ENCODE assay signal across 8 cellular contexts in the genomic region with DNA sequence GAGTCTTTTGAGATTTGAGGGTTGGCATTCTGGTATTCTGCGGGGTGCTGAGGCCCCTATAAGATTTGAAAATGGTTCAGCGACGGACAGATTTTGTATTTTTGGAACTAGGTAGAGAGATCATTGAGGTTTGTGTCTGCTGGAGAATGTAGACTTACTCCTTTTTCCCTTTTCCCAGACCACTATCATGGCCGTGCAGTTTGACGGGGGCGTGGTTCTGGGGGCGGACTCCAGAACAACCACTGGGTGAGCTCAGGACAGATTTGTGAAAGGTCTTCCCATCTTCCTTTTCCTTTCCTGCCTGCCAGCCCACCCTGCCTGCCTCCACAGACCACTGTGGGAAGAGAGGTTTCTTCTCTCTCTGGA. TPM values are rescaled to one million over a fixed set of nuclear protein-coding genes. Genes with fewer than 3 reads are reported as not detected.
DNase-seq lines count a peak whose midpoint lies in the region; ATAC-seq and TF ChIP-seq lines count a peak whose summit lies in the region.

No MANE protein-coding gene starts in this region.

- peak overlapping the region; percentile 82 for H3K27ac ChIP-seq in DND-41 (ENCODE audit: low read length)

- H3K9me3 Mint-ChIP-seq in IgD-negative memory B cell (no peaks in the 10 kb centered on the region), osteocyte (ENCODE audit: unreplicated experiment) (no peaks in the 10 kb centered on the region)
- H3K9me3 Mint-ChIP-seq in activated CD8-positive, alpha-beta T cell treated with anti-CD3 and anti-CD28 coated beads, Interleukin-2, amount 10 ng/mL, durations not matched to agents 7 days and 5 days (ENCODE audit: insufficient read depth): no peaks in the 10 kb centered on the region

- no peaks in the 10 kb centered on the region for H3K27me3 ChIP-seq in DND-41 (ENCODE audit: insufficient read depth, low read length, poor library complexity)

- peak overlapping the region; percentile 92 to 100 (median 100) for H3K4me3 Mint-ChIP-seq in IgD-negative memory B cell
- peak overlapping the region; percentile 100 for H3K4me3 Mint-ChIP-seq in activated CD8-positive, alpha-beta T cell treated with anti-CD3 and anti-CD28 coated beads, Interleukin-2, amount 10 ng/mL, durations not matched to agents 7 days and 5 days
- peak overlapping the region; percentile 99 for H3K4me3 Mint-ChIP-seq in osteocyte (ENCODE audit: unreplicated experiment)

- DNase-seq in DND-41 (peak; percentile 60), fibroblast of villous mesenchyme (ENCODE audit: low read depth) (peak; percentile 41), osteocyte (ENCODE audit: extremely low spot score, unreplicated experiment) (no peak), NCI-H1930 (lab: John Stamatoyannopoulos, UW) (no peak), MV-4-11 (lab: John Stamatoyannopoulos, UW) (no peak)
- peak; percentile 49 for DNase-seq in activated CD8-positive, alpha-beta T cell treated with anti-CD3 and anti-CD28 coated beads, Interleukin-2, amount 10 ng/mL, durations not matched to agents 7 days and 5 days

- H3K36me3 Mint-ChIP-seq in IgD-negative memory B cell (peaks cover 4% of the 10 kb centered on the region), osteocyte (ENCODE audit: unreplicated experiment) (peaks cover 5% of the 10 kb centered on the region)
- peaks cover 25% of the 10 kb centered on the region for H3K36me3 Mint-ChIP-seq in activated CD8-positive, alpha-beta T cell treated with anti-CD3 and anti-CD28 coated beads, Interleukin-2, amount 10 ng/mL, durations not matched to agents 7 days and 5 days (ENCODE audit: low read depth)

- H3K4me1 ChIP-seq in DND-41 (ENCODE audit: insufficient read depth, low read length): peaks cover 22% of the 10 kb centered on the region

- POLR2A ChIA-PET in activated CD8-positive, alpha-beta T cell treated with anti-CD3 and anti-CD28 coated beads, Interleukin-2, amount 10 ng/mL, durations not matched to agents 7 days and 5 days (lab: Charles Lee): interaction anchor here (0.7 to 1.2 kb wide), 4 partner anchors 10 to 89 kb away, joined by 3 to 5 read pairs (median 4); partner anchors contain the start of gene PLD2

- CTCF ChIA-PET in activated CD8-positive, alpha-beta T cell treated with anti-CD3 and anti-CD28 coated beads, Interleukin-2, amount 10 ng/mL, durations not matched to agents 7 days and 5 days (lab: Charles Lee): interaction anchor here (0.9 to 2.2 kb wide), 5 partner anchors 11 to 107 kb away, joined by 4 to 6 read pairs (median 4); partner anchors contain the start of genes ARRB2, CHRNE and PLD2

- ATAC-seq in DND-41 (ENCODE audit: insufficient read depth, low read depth) (peak; percentile 56), GM19395 (IDR thresholded peaks at IDR 0.05; ENCODE audit: unreplicated experiment) (no peak)
- peak; percentile 37 for ATAC-seq in activated CD8-positive, alpha-beta T cell treated with anti-CD3 and anti-CD28 coated beads, Interleukin-2, amount 10 ng/mL, durations not matched to agents 7 days and 5 days

- H3K27ac Mint-ChIP-seq in IgD-negative memory B cell: peak overlapping the region; percentile 30 to 98 (median 96)
- H3K27ac Mint-ChIP-seq in activated CD8-positive, alpha-beta T cell treated with anti-CD3 and anti-CD28 coated beads, Interleukin-2, amount 10 ng/mL, durations not matched to agents 7 days and 5 days: peak overlapping the region; percentile 95
- H3K27ac Mint-ChIP-seq in osteocyte (ENCODE audit: unreplicated experiment): peak overlapping the region; percentile 97

- no peaks in the 10 kb centered on the region for H3K9me3 ChIP-seq in DND-41 (ENCODE audit: insufficient read depth, low read length, severe bottlenecking)

- H3K9ac ChIP-seq in DND-41 (ENCODE audit: low read depth, low read length): peak overlapping the region; percentile 74

- H3K4me1 Mint-ChIP-seq in IgD-negative memory B cell (peaks cover 6 to 8% (median 6%) of the 10 kb centered on the region in 3 donors), osteocyte (ENCODE audit: unreplicated experiment) (peaks cover 10% of the 10 kb centered on the region)
- peaks cover 21% of the 10 kb centered on the region for H3K4me1 Mint-ChIP-seq in activated CD8-positive, alpha-beta T cell treated with anti-CD3 and anti-CD28 coated beads, Interleukin-2, amount 10 ng/mL, durations not matched to agents 7 days and 5 days (ENCODE audit: low read depth)

- no peak for TF ChIP-seq CTCF in DND-41 (IDR thresholded peaks at IDR 0.05; ENCODE audit: borderline replicate concordance, extremely low read depth, low read length, poor library complexity, severe bottlenecking)
- no peak for TF ChIP-seq CTCF in fibroblast of villous mesenchyme (IDR thresholded peaks at IDR 0.05; ENCODE audit: insufficient read depth, low read depth, low read length)
- TF ChIP-seq CTCF in osteocyte (IDR thresholded peaks at IDR 0.05): no peak

- H3K4me2 ChIP-seq in DND-41 (ENCODE audit: insufficient read depth, low read length): peak overlapping the region; percentile 97

- H3K36me3 ChIP-seq in DND-41 (ENCODE audit: insufficient read depth, low read length): peaks cover 22% of the 10 kb centered on the region

- H3K4me3 ChIP-seq in DND-41 (ENCODE audit: low read depth in 1 of 2, low read length in 2 of 2): peak overlapping the region; percentile 69 to 74
- peak overlapping the region; percentile 97 for H3K4me3 ChIP-seq in fibroblast of villous mesenchyme (ENCODE audit: low read depth, low read length)

- H2AFZ ChIP-seq in DND-41 (ENCODE audit: low read depth, low read length): peak overlapping the region; percentile 75

- H3K79me2 ChIP-seq in DND-41 (ENCODE audit: insufficient read depth, low read length): peaks cover 21% of the 10 kb centered on the region

- H3K27me3 Mint-ChIP-seq in IgD-negative memory B cell (no peaks in the 10 kb centered on the region), osteocyte (ENCODE audit: unreplicated experiment) (peaks cover 3% of the 10 kb centered on the region)
- peaks cover 5% of the 10 kb centered on the region for H3K27me3 Mint-ChIP-seq in activated CD8-positive, alpha-beta T cell treated with anti-CD3 and anti-CD28 coated beads, Interleukin-2, amount 10 ng/mL, durations not matched to agents 7 days and 5 days (ENCODE audit: low read depth)

- H4K20me1 ChIP-seq in DND-41 (ENCODE audit: insufficient read depth, low read length): peaks cover 12% of the 10 kb centered on the region; the same call in 1 of the 2 replicates

RNA-seq across cellular contexts. Expression of gene PSMB6, which starts 0.6 kb away (rescaled TPM):
- 261 TPM for polyA plus RNA-seq in IgD-negative memory B cell
- 100 to 1,000 TPM; 107 to 119 TPM for total RNA-seq in activated CD8-positive, alpha-beta T cell treated with anti-CD3 and anti-CD28 coated beads, Interleukin-2, amount 10 ng/mL, durations not matched to agents 7 days and 5 days
- total RNA-seq in fibroblast of villous mesenchyme (149 and 157 TPM in 2 replicates), osteocyte (119 TPM in 2 replicates)

RNA-seq across cellular contexts. Expression of gene GLTPD2, which starts 7.8 kb away (rescaled TPM):
- not detected for polyA plus RNA-seq in IgD-negative memory B cell
- not detected for total RNA-seq in activated CD8-positive, alpha-beta T cell treated with anti-CD3 and anti-CD28 coated beads, Interleukin-2, amount 10 ng/mL, durations not matched to agents 7 days and 5 days
- total RNA-seq in fibroblast of villous mesenchyme (not detected in 2 replicates), osteocyte (not detected in 2 replicates)

RNA-seq across cellular contexts. Expression of gene VMO1, which starts 10.4 kb away (rescaled TPM):
- polyA plus RNA-seq in IgD-negative memory B cell: not detected
- not detected for total RNA-seq in activated CD8-positive, alpha-beta T cell treated with anti-CD3 and anti-CD28 coated beads, Interleukin-2, amount 10 ng/mL, durations not matched to agents 7 days and 5 days
- total RNA-seq in fibroblast of villous mesenchyme: 0.64 TPM in 1 of 2 replicates, not detected in the other
- 1.9 and 2.4 TPM in 2 replicates for total RNA-seq in osteocyte

RNA-seq across cellular contexts. Expression of gene PLD2, which starts 10.4 kb away (rescaled TPM):
- polyA plus RNA-seq in IgD-negative memory B cell: 4.9 TPM
- total RNA-seq in activated CD8-positive, alpha-beta T cell treated with anti-CD3 and anti-CD28 coated beads, Interleukin-2, amount 10 ng/mL, durations not matched to agents 7 days and 5 days: 10 to 100 TPM; 11.6 to 20.0 TPM
- total RNA-seq in fibroblast of villous mesenchyme (11.7 and 13.9 TPM in 2 replicates), osteocyte (49.3 and 52.2 TPM in 2 replicates)

Comparison
In these comparisons a context has a peak if more than half of its experiments do, and no peak if none do; other contexts are left out.
1. DNase-seq: peak in DND-41 (single experiment), activated CD8-positive, alpha-beta T cell treated with anti-CD3 and anti-CD28 coated beads, Interleukin-2, amount 10 ng/mL, durations not matched to agents 7 days and 5 days (single experiment) and fibroblast of villous mesenchyme (single experiment); none in osteocyte (single experiment), NCI-H1930 (0 of 2) and MV-4-11 (single experiment).
2. Peak in every context shown above with its lines, with median percentiles within 50 percentile points of each other: H3K27ac Mint-ChIP-seq and H3K4me3 Mint-ChIP-seq.